1 cellular context compared by ENCODE assay signal in genomic region chr1:52348704-52349301, GRCh38.
TF ChIP-seq lines count a peak whose summit lies in the region.

No MANE protein-coding gene starts in this region.

TF ChIP-seq in GM12878, 131 proteins besides CTCF, POLR2A, EP300 and RAD21 (continued from another document):
- TF ChIP-seq ZNF687 (IDR thresholded peaks at IDR 0.05) (no peak), HCFC1 (IDR thresholded peaks at IDR 0.05; ENCODE audit: low read length) (no peak), EED (IDR thresholded peaks at IDR 0.05; ENCODE audit: low read depth) (no peak), PRDM15 (CRISPR knock-in tag; IDR thresholded peaks at IDR 0.05) (no peak), EGR1 (IDR thresholded peaks at IDR 0.05; ENCODE audit: borderline replicate concordance in 1 of 2, low read depth in 2 of 2, low read length in 2 of 2) (no peak), CHD1 (IDR thresholded peaks at IDR 0.05; ENCODE audit: low read depth, low read length) (no peak), ASH2L (IDR thresholded peaks at IDR 0.05; ENCODE audit: borderline replicate concordance, low read depth) (no peak), IRF5 (IDR thresholded peaks at IDR 0.05; ENCODE audit: borderline replicate concordance) (no peak)
